Comparison of ENCODE assay signal across 1 cellular context in genomic region chr6:118260833-118261232, GRCh38.
A peak's percentile ranks its signal among the peaks of the same experiment; 100 is the strongest.
TF ChIP-seq lines count a peak whose summit lies in the region.

No MANE protein-coding gene starts in this region.

TF ChIP-seq in K562, 482 proteins besides CTCF, POLR2A, EP300 and RAD21 (continued from another document):
- no peak for TF ChIP-seq BCLAF1 (IDR thresholded peaks at IDR 0.05; ENCODE audit: borderline replicate concordance in 1 of 2, control insufficient read depth in 1 of 2, low read depth in 2 of 2, low read length in 1 of 2)
- TF ChIP-seq ATF3 (IDR thresholded peaks at IDR 0.05), result peak; percentile 75
- TF ChIP-seq ATF3 (CRISPR knock-in tag; conservative IDR thresholded peaks at IDR 0.05), result no peak
